In genomic region chr12:2753536-2753935, GRCh38 we compare ENCODE assay signal across 23 cellular contexts.
"Had no signal": no experiment of that assay in that cellular context is flagged by ENCODE, and none has a peak within 500 bp of the region (broad histone marks: within the 10 kb centered on the region; RNA-seq: fewer than 3 reads in every experiment).

No MANE protein-coding gene starts in this region.

- H3K36me3 Mint-ChIP-seq: activated CD8-positive, alpha-beta memory T cell treated with anti-CD3 and anti-CD28 coated beads, Interleukin-2, amount 10 ng/mL, durations not matched to agents 7 days and 5 days had no signal

- H3K27ac ChIP-seq: brain microvascular endothelial cell, cardiac muscle cell, SJSA1 had no signal

- H3K4me1 Mint-ChIP-seq: activated CD4-positive, alpha-beta T cell treated with anti-CD3 and anti-CD28 coated beads for 36 hours; activated CD8-positive, alpha-beta memory T cell treated with anti-CD3 and anti-CD28 coated beads, Interleukin-2, amount 10 ng/mL, durations not matched to agents 7 days and 5 days; T-helper 17 cell had no signal

- H3K4me3 ChIP-seq: cardiac muscle cell, SJSA1 had no signal

- FAIRE-seq: RCC 7860, TTC549 had no signal

- H3K36me3 ChIP-seq: brain microvascular endothelial cell, cardiac muscle cell, SJSA1 had no signal

- DNase-seq: activated CD4-positive, alpha-beta T cell treated with anti-CD3 and anti-CD28 coated beads for 36 hours; activated CD4-positive, alpha-beta T cell treated with anti-CD3 and anti-CD28 coated beads, Interleukin-2, amount 50 U/mL, for 4 hours; activated CD8-positive, alpha-beta memory T cell treated with anti-CD3 and anti-CD28 coated beads, Interleukin-2, amount 10 ng/mL, durations not matched to agents 7 days and 5 days; activated CD8-positive, alpha-beta T cell treated with anti-CD3 and anti-CD28 coated beads, Interleukin-2, amount 10 ng/mL, durations not matched to agents 7 days and 5 days; activated effector memory CD4-positive, alpha-beta T cell treated with anti-CD3 and anti-CD28 coated beads, Interleukin-2, amount 50 U/mL, for 16 hours; activated naive CD4-positive, alpha-beta T cell treated with anti-CD3 and anti-CD28 coated beads for 36 hours; activated T-cell treated with anti-CD3 and anti-CD28 coated beads, Interleukin-2, amount 50 U/mL, for 4 hours; brain microvascular endothelial cell; KG1; NCI-H1092; NCI-H1694; NCI-H2029; NCI-H2107; NCI-H510A treated with DMSO at 0.1 percent for 48 hours; PC-3; SHP77; T-helper 17 cell; T-helper 9 cell had no signal

- H3K4me1 ChIP-seq: SJSA1 had no signal

- H3K4me3 Mint-ChIP-seq: activated CD4-positive, alpha-beta T cell treated with anti-CD3 and anti-CD28 coated beads for 36 hours; activated CD8-positive, alpha-beta memory T cell treated with anti-CD3 and anti-CD28 coated beads, Interleukin-2, amount 10 ng/mL, durations not matched to agents 7 days and 5 days; activated CD8-positive, alpha-beta T cell treated with anti-CD3 and anti-CD28 coated beads, Interleukin-2, amount 10 ng/mL, durations not matched to agents 7 days and 5 days; activated naive CD4-positive, alpha-beta T cell treated with anti-CD3 and anti-CD28 coated beads for 36 hours; activated naive CD8-positive, alpha-beta T cell; activated T-cell treated with anti-CD3 and anti-CD28 coated beads, Interleukin-2, amount 50 U/mL, for 4 hours; T-helper 17 cell had no signal

- H3K9me3 Mint-ChIP-seq: activated naive CD4-positive, alpha-beta T cell treated with anti-CD3 and anti-CD28 coated beads for 36 hours; activated T-cell treated with anti-CD3 and anti-CD28 coated beads, Interleukin-2, amount 50 U/mL, for 4 hours had no signal

- H3K27ac Mint-ChIP-seq: activated CD4-positive, alpha-beta T cell treated with anti-CD3 and anti-CD28 coated beads for 36 hours; activated CD8-positive, alpha-beta memory T cell treated with anti-CD3 and anti-CD28 coated beads, Interleukin-2, amount 10 ng/mL, durations not matched to agents 7 days and 5 days; activated CD8-positive, alpha-beta T cell treated with anti-CD3 and anti-CD28 coated beads, Interleukin-2, amount 10 ng/mL, durations not matched to agents 7 days and 5 days; activated naive CD4-positive, alpha-beta T cell treated with anti-CD3 and anti-CD28 coated beads for 36 hours; activated naive CD8-positive, alpha-beta T cell; T-helper 17 cell had no signal
